Comparison of ENCODE assay signal across 14 cellular contexts in the genomic region with DNA sequence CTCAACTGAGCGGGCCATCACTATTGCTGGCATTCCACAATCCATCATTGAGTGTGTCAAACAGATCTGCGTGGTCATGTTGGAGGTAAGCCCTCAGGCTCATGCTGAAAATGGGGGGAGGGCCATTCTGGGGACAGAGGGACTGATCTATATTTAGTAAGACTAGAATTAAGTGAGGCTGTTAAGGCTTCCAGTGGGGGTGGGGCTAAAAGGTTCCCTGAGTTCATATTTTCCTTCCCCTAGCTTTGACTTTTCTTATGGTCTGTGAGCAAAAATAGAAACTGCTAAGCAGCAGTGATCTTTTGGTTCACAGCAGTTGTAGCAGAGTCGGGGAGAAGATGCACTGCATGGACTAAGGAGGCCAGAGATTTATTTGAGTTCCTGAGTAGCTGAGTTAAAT. TPM values are rescaled to one million over a fixed set of nuclear protein-coding genes. Genes with fewer than 3 reads are reported as not detected.
DNase-seq lines count a peak whose midpoint lies in the region; ATAC-seq and TF ChIP-seq lines count a peak whose summit lies in the region.
"Had no signal": no experiment of that assay in that cellular context is flagged by ENCODE, and none has a peak within 500 bp of the region (broad histone marks: within the 10 kb centered on the region; RNA-seq: fewer than 3 reads in every experiment).

No MANE protein-coding gene starts in this region.

- peak overlapping the region; percentile 28 for H3K4me3 Mint-ChIP-seq in stimulated activated naive CD8-positive, alpha-beta T cell treated with anti-CD3 and anti-CD28 coated beads, Interleukin-15, Interleukin-2, amounts not matched to agents 100 ng/mL and 50 ng/mL, for 24 hours
- no peak overlapping the region for H3K4me3 Mint-ChIP-seq in activated naive CD8-positive, alpha-beta T cell treated with anti-CD3 and anti-CD28 coated beads, Interleukin-2, amount 10 ng/mL, durations not matched to agents 7 days and 5 days
- no peak overlapping the region for H3K4me3 Mint-ChIP-seq in immature natural killer cell

- peak overlapping the region; percentile 78 for H3K27ac Mint-ChIP-seq in stimulated activated naive CD8-positive, alpha-beta T cell treated with anti-CD3 and anti-CD28 coated beads, Interleukin-15, Interleukin-2, amounts not matched to agents 100 ng/mL and 50 ng/mL, for 24 hours
- H3K27ac Mint-ChIP-seq in activated naive CD8-positive, alpha-beta T cell treated with anti-CD3 and anti-CD28 coated beads, Interleukin-2, amount 10 ng/mL, durations not matched to agents 7 days and 5 days: peak overlapping the region; percentile 57
- peak overlapping the region in 5 of 6 donors; percentile 9 to 69 (median 41) for H3K27ac Mint-ChIP-seq in immature natural killer cell
- H3K27ac Mint-ChIP-seq: progenitor cell of endocrine pancreas had no signal

- CTCF ChIA-PET in GM10248 (lab: Yijun Ruan, JAX): interaction anchor here (1.7 to 2.0 kb wide), 2 partner anchors 11 to 12 kb away, joined by 4 to 6 read pairs; no protein-coding TSS in a partner anchor

- H3K9me3 Mint-ChIP-seq in stimulated activated naive CD8-positive, alpha-beta T cell treated with anti-CD3 and anti-CD28 coated beads, Interleukin-15, Interleukin-2, amounts not matched to agents 100 ng/mL and 50 ng/mL, for 24 hours: no peaks in the 10 kb centered on the region
- H3K9me3 Mint-ChIP-seq in activated naive CD8-positive, alpha-beta T cell treated with anti-CD3 and anti-CD28 coated beads, Interleukin-2, amount 10 ng/mL, durations not matched to agents 7 days and 5 days: no peaks in the 10 kb centered on the region
- no peaks in the 10 kb centered on the region for H3K9me3 Mint-ChIP-seq in immature natural killer cell

- H3K4me1 Mint-ChIP-seq in stimulated activated naive CD8-positive, alpha-beta T cell treated with anti-CD3 and anti-CD28 coated beads, Interleukin-15, Interleukin-2, amounts not matched to agents 100 ng/mL and 50 ng/mL, for 24 hours (ENCODE audit: low read depth): peaks cover 54% of the 10 kb centered on the region
- H3K4me1 Mint-ChIP-seq in activated naive CD8-positive, alpha-beta T cell treated with anti-CD3 and anti-CD28 coated beads, Interleukin-2, amount 10 ng/mL, durations not matched to agents 7 days and 5 days: peaks cover 21% of the 10 kb centered on the region
- peaks cover 10 to 35% of the 10 kb centered on the region in 2 donors for H3K4me1 Mint-ChIP-seq in immature natural killer cell

- POLR2A ChIA-PET in activated naive CD8-positive, alpha-beta T cell treated with anti-CD3 and anti-CD28 coated beads, Interleukin-2, amount 10 ng/mL, durations not matched to agents 7 days and 5 days (lab: Charles Lee): interaction anchor here (1.3 kb wide), 1 partner anchor 8 kb away, joined by 3 read pairs; no protein-coding TSS in a partner anchor
- POLR2A ChIA-PET in GM10248 (lab: Yijun Ruan, JAX): interaction anchor here (1.4 kb wide), 1 partner anchor 17 kb away, joined by 3 read pairs; no protein-coding TSS in a partner anchor

- no peak for DNase-seq in stimulated activated naive CD8-positive, alpha-beta T cell treated with anti-CD3 and anti-CD28 coated beads, Interleukin-15, Interleukin-2, amounts not matched to agents 100 U/mL and 50 U/mL, for 24 hours
- no peak for DNase-seq in activated naive CD8-positive, alpha-beta T cell treated with anti-CD3 and anti-CD28 coated beads, Interleukin-2, amount 10 ng/mL, durations not matched to agents 7 days and 5 days
- no peak for DNase-seq in immature natural killer cell
- DNase-seq in GM10248 (ENCODE audit: extremely low spot score): no peak
- DNase-seq in NCI-H1048 (lab: John Stamatoyannopoulos, UW): no peak
- DNase-seq in HuH-7 (ENCODE audit: low spot score): no peak
- DNase-seq: AML-193, NCI-H1105, NCI-H226, transverse colon had no signal

- H3K27me3 Mint-ChIP-seq in stimulated activated naive CD8-positive, alpha-beta T cell treated with anti-CD3 and anti-CD28 coated beads, Interleukin-15, Interleukin-2, amounts not matched to agents 100 ng/mL and 50 ng/mL, for 24 hours: no peaks in the 10 kb centered on the region
- H3K27me3 Mint-ChIP-seq in activated naive CD8-positive, alpha-beta T cell treated with anti-CD3 and anti-CD28 coated beads, Interleukin-2, amount 10 ng/mL, durations not matched to agents 7 days and 5 days: no peaks in the 10 kb centered on the region
- peaks cover 0 to 8% (median 0%) of the 10 kb centered on the region in 3 donors for H3K27me3 Mint-ChIP-seq in immature natural killer cell (ENCODE audit: low read depth in 3 of 3)
- H3K27me3 Mint-ChIP-seq: progenitor cell of endocrine pancreas had no signal

- no peak for ATAC-seq in stimulated activated naive CD8-positive, alpha-beta T cell treated with anti-CD3 and anti-CD28 coated beads, Interleukin-15, Interleukin-2, amounts not matched to agents 100 U/mL and 50 U/mL, for 24 hours
- ATAC-seq in activated naive CD8-positive, alpha-beta T cell treated with anti-CD3 and anti-CD28 coated beads, Interleukin-2, amount 10 ng/mL, durations not matched to agents 7 days and 5 days (ENCODE audit: low read depth): no peak
- ATAC-seq in HG02938 (IDR thresholded peaks at IDR 0.05; ENCODE audit: unreplicated experiment): no peak

- peaks cover 96% of the 10 kb centered on the region for H3K36me3 Mint-ChIP-seq in stimulated activated naive CD8-positive, alpha-beta T cell treated with anti-CD3 and anti-CD28 coated beads, Interleukin-15, Interleukin-2, amounts not matched to agents 100 ng/mL and 50 ng/mL, for 24 hours (ENCODE audit: low read depth)
- H3K36me3 Mint-ChIP-seq in activated naive CD8-positive, alpha-beta T cell treated with anti-CD3 and anti-CD28 coated beads, Interleukin-2, amount 10 ng/mL, durations not matched to agents 7 days and 5 days: peaks cover 45% of the 10 kb centered on the region
- peaks cover 19 to 65% (median 58%) of the 10 kb centered on the region in 3 donors for H3K36me3 Mint-ChIP-seq in immature natural killer cell

- no peak for TF ChIP-seq CTCF in GM10248 (IDR thresholded peaks at IDR 0.05; ENCODE audit: control extremely low read depth, extremely low read depth, low read depth, missing control alignments)

RNA-seq across cellular contexts. Expression of gene PCBP2, which starts 9.2 kb away (rescaled TPM):
- 100 to 1,000 TPM; 824 to 837 TPM for total RNA-seq in activated naive CD8-positive, alpha-beta T cell treated with anti-CD3 and anti-CD28 coated beads, Interleukin-2, amount 10 ng/mL, durations not matched to agents 7 days and 5 days
- polyA plus RNA-seq in immature natural killer cell: 100 to 1,000 TPM in 1 of 3 donors, 10 to 100 TPM in 2; 79.2 to 102 (median 92.2) TPM

RNA-seq across cellular contexts. Expression of gene PRR13, which starts 19.5 kb away (rescaled TPM):
- total RNA-seq in activated naive CD8-positive, alpha-beta T cell treated with anti-CD3 and anti-CD28 coated beads, Interleukin-2, amount 10 ng/mL, durations not matched to agents 7 days and 5 days: 100 to 1,000 TPM; 218 to 231 TPM
- polyA plus RNA-seq in immature natural killer cell: 1,000 to 10,000 TPM in 1 of 3 donors, 100 to 1,000 TPM in 2; 527 to 1,019 (median 714) TPM

RNA-seq across cellular contexts. Expression of gene AMHR2, which starts 37.4 kb away (rescaled TPM):
- total RNA-seq in activated naive CD8-positive, alpha-beta T cell treated with anti-CD3 and anti-CD28 coated beads, Interleukin-2, amount 10 ng/mL, durations not matched to agents 7 days and 5 days: not detected
- under 1 TPM in 1 of 3 donors, not detected in 2; 0.19 TPM for polyA plus RNA-seq in immature natural killer cell
- total RNA-seq: frontal cortex had no signal

RNA-seq across cellular contexts. Expression of gene MAP3K12, which starts 38.2 kb away (rescaled TPM):
- total RNA-seq in activated naive CD8-positive, alpha-beta T cell treated with anti-CD3 and anti-CD28 coated beads, Interleukin-2, amount 10 ng/mL, durations not matched to agents 7 days and 5 days: 10 to 100 TPM; 24.6 to 30.0 TPM
- 1 to 10 TPM in 2 of 3 donors, not detected in 1; 1.2 to 2.7 TPM for polyA plus RNA-seq in immature natural killer cell

RNA-seq across cellular contexts. Expression of gene TARBP2, which starts 40.0 kb away (rescaled TPM):
- total RNA-seq in activated naive CD8-positive, alpha-beta T cell treated with anti-CD3 and anti-CD28 coated beads, Interleukin-2, amount 10 ng/mL, durations not matched to agents 7 days and 5 days: 10 to 100 TPM; 32.3 to 34.9 TPM
- 10 to 100 TPM; 11.5 to 28.9 (median 28.8) TPM for polyA plus RNA-seq in immature natural killer cell
